18 cellular contexts compared by ENCODE assay signal in genomic region chr4:156242390-156242789, GRCh38.
"Had no signal": no experiment of that assay in that cellular context is flagged by ENCODE, and none has a peak within 500 bp of the region (broad histone marks: within the 10 kb centered on the region; RNA-seq: fewer than 3 reads in every experiment).

No MANE protein-coding gene starts in this region.

- H3K27ac Mint-ChIP-seq: activated CD4-positive, alpha-beta memory T cell treated with anti-CD3 and anti-CD28 coated beads for 36 hours; activated CD4-positive, alpha-beta T cell treated with anti-CD3 and anti-CD28 coated beads for 36 hours; activated naive CD8-positive, alpha-beta T cell treated with anti-CD3 and anti-CD28 coated beads for 36 hours; activated T-helper 1 cell treated with anti-CD3 and anti-CD28 coated beads, Interleukin-12 subunit alpha, Interleukin-12 subunit beta, Interleukin-2, Interleukin-4 antibody, amounts not matched to agents 30 ng/mL and 10 ng/mL and 1 ng/mL, durations not matched to agents 14 hours and 24 hours and 36 hours; naive thymus-derived CD4-positive, alpha-beta T cell; stimulated activated naive B cell treated with anti-CD40 and anti-IgM and Interleukin-4, amounts not matched to agents 10 μg/mL and 1 μg/mL and 100 μg/mL, for 72 hours; WTC11 had no signal

- H3K27me3 Mint-ChIP-seq: activated CD4-positive, alpha-beta memory T cell treated with anti-CD3 and anti-CD28 coated beads for 36 hours; activated CD4-positive, alpha-beta T cell treated with anti-CD3 and anti-CD28 coated beads for 36 hours; activated naive CD8-positive, alpha-beta T cell treated with anti-CD3 and anti-CD28 coated beads for 36 hours; central memory CD8-positive, alpha-beta T cell; naive thymus-derived CD4-positive, alpha-beta T cell; stimulated activated naive B cell treated with anti-CD40 and anti-IgM and Interleukin-4, amounts not matched to agents 10 μg/mL and 1 μg/mL and 100 μg/mL, for 72 hours had no signal

- H3K4me1 Mint-ChIP-seq: activated CD4-positive, alpha-beta T cell treated with anti-CD3 and anti-CD28 coated beads for 36 hours; activated naive CD8-positive, alpha-beta T cell treated with anti-CD3 and anti-CD28 coated beads for 36 hours; central memory CD8-positive, alpha-beta T cell; naive thymus-derived CD4-positive, alpha-beta T cell; stimulated activated naive B cell treated with anti-CD40 and anti-IgM and Interleukin-4, amounts not matched to agents 10 μg/mL and 1 μg/mL and 100 μg/mL, for 72 hours had no signal

- H3K9me3 Mint-ChIP-seq: activated CD4-positive, alpha-beta memory T cell treated with anti-CD3 and anti-CD28 coated beads for 36 hours; activated naive CD8-positive, alpha-beta T cell treated with anti-CD3 and anti-CD28 coated beads for 36 hours; activated T-helper 1 cell treated with anti-CD3 and anti-CD28 coated beads, Interleukin-12 subunit alpha, Interleukin-12 subunit beta, Interleukin-2, Interleukin-4 antibody, amounts not matched to agents 30 ng/mL and 10 ng/mL and 1 ng/mL, durations not matched to agents 14 hours and 24 hours and 36 hours had no signal

- H3K36me3 Mint-ChIP-seq: activated CD4-positive, alpha-beta memory T cell treated with anti-CD3 and anti-CD28 coated beads for 36 hours; activated naive CD8-positive, alpha-beta T cell treated with anti-CD3 and anti-CD28 coated beads for 36 hours; naive thymus-derived CD4-positive, alpha-beta T cell; stimulated activated naive B cell treated with anti-CD40 and anti-IgM and Interleukin-4, amounts not matched to agents 10 μg/mL and 1 μg/mL and 100 μg/mL, for 72 hours; WTC11 had no signal

- H3K4me3 Mint-ChIP-seq: activated CD4-positive, alpha-beta memory T cell treated with anti-CD3 and anti-CD28 coated beads for 36 hours; activated CD4-positive, alpha-beta T cell treated with anti-CD3 and anti-CD28 coated beads for 36 hours; activated naive CD8-positive, alpha-beta T cell treated with anti-CD3 and anti-CD28 coated beads for 36 hours; activated T-helper 1 cell treated with anti-CD3 and anti-CD28 coated beads, Interleukin-12 subunit alpha, Interleukin-12 subunit beta, Interleukin-2, Interleukin-4 antibody, amounts not matched to agents 30 ng/mL and 10 ng/mL and 1 ng/mL, durations not matched to agents 14 hours and 24 hours and 36 hours; central memory CD8-positive, alpha-beta T cell; naive thymus-derived CD4-positive, alpha-beta T cell; stimulated activated naive B cell treated with anti-CD40 and anti-IgM and Interleukin-4, amounts not matched to agents 10 μg/mL and 1 μg/mL and 100 μg/mL, for 72 hours; WTC11 had no signal

- DNase-seq: activated CD4-positive, alpha-beta memory T cell treated with anti-CD3 and anti-CD28 coated beads for 36 hours; activated CD4-positive, alpha-beta T cell treated with anti-CD3 and anti-CD28 coated beads for 36 hours; activated gamma-delta T cell treated with Interleukin-2 at 50 U/mL for 16 hours; activated naive CD8-positive, alpha-beta T cell treated with anti-CD3 and anti-CD28 coated beads for 36 hours; activated T-cell treated with anti-CD3 and anti-CD28 coated beads for 4 hours; amygdala; heart right ventricle; left ventricle myocardium inferior; mammary epithelial cell; naive thymus-derived CD4-positive, alpha-beta T cell; psoas muscle; right lobe of liver; spleen; stimulated activated naive B cell treated with anti-CD40 and anti-IgM and Interleukin-4, amounts not matched to agents 10 μg/mL and 1 μg/mL and 100 μg/mL, for 72 hours had no signal

- H3K4me3 ChIP-seq: coronary artery, heart right ventricle, left ventricle myocardium inferior, psoas muscle, right lobe of liver, spleen had no signal
